ENCODE assay signal across 16 cellular contexts in genomic region chr7:129568240-129568639, GRCh38. TPM values are rescaled to one million over a fixed set of nuclear protein-coding genes. Genes with fewer than 3 reads are reported as not detected.
DNase-seq lines count a peak whose midpoint lies in the region; ATAC-seq and TF ChIP-seq lines count a peak whose summit lies in the region.
"Had no signal": no experiment of that assay in that cellular context is flagged by ENCODE, and none has a peak within 500 bp of the region (broad histone marks: within the 10 kb centered on the region; RNA-seq: fewer than 3 reads in every experiment).

No MANE protein-coding gene starts in this region.

- no TSS peak for BruUV-seq in Calu3 (replicated peaks; lab: Mats Ljungman, UMichigan)

- peak; percentile 29 to 58 for ATAC-seq in activated naive CD4-positive, alpha-beta T cell treated with anti-CD3 and anti-CD28 coated beads, Interleukin-2, amount 50 U/mL, for 72 hours
- peak; percentile 54 for ATAC-seq in stimulated activated effector memory CD8-positive, alpha-beta T cell treated with anti-CD3 and anti-CD28 coated beads, Interleukin-12 subunit alpha, Interleukin-12 subunit beta, amount 100 ng/mL, for 72 hours

- intact Hi-C loops in Calu3 (cut with micrococcal nuclease; ENCODE audit: unreplicated experiment): no loop called here

- H3K27me3 Mint-ChIP-seq in Calu3 (ENCODE audit: unreplicated experiment): no peaks in the 10 kb centered on the region

- H3K27ac Mint-ChIP-seq in activated naive CD4-positive, alpha-beta T cell treated with anti-CD3 and anti-CD28 coated beads, Interleukin-2, amount 50 U/mL, for 72 hours: no peak overlapping the region
- H3K27ac Mint-ChIP-seq in Calu3 (ENCODE audit: unreplicated experiment): peak overlapping the region; percentile 9
- no peak overlapping the region for H3K27ac Mint-ChIP-seq in stimulated activated effector memory CD8-positive, alpha-beta T cell treated with anti-CD3 and anti-CD28 coated beads, Interleukin-12 subunit alpha, Interleukin-12 subunit beta, amount 100 ng/mL, for 72 hours
- H3K27ac Mint-ChIP-seq: CD14-positive monocyte; CD4-positive, alpha-beta memory T cell; CD4-positive, CD25-positive, alpha-beta regulatory T cell had no signal

- peaks cover 8 to 13% of the 10 kb centered on the region in 2 donors for H3K36me3 Mint-ChIP-seq in activated naive CD4-positive, alpha-beta T cell treated with anti-CD3 and anti-CD28 coated beads, Interleukin-2, amount 50 U/mL, for 72 hours
- peaks cover 14% of the 10 kb centered on the region for H3K36me3 Mint-ChIP-seq in Calu3 (ENCODE audit: insufficient read depth, unreplicated experiment)
- no peaks in the 10 kb centered on the region for H3K36me3 Mint-ChIP-seq in stimulated activated effector memory CD8-positive, alpha-beta T cell treated with anti-CD3 and anti-CD28 coated beads, Interleukin-12 subunit alpha, Interleukin-12 subunit beta, amount 100 ng/mL, for 72 hours
- H3K36me3 Mint-ChIP-seq: CD4-positive, CD25-positive, alpha-beta regulatory T cell had no signal

- no peak overlapping the region for H3K4me3 Mint-ChIP-seq in Calu3 (ENCODE audit: low read depth, unreplicated experiment)
- H3K4me3 Mint-ChIP-seq in stimulated activated effector memory CD8-positive, alpha-beta T cell treated with anti-CD3 and anti-CD28 coated beads, Interleukin-12 subunit alpha, Interleukin-12 subunit beta, amount 100 ng/mL, for 72 hours: no peak overlapping the region
- H3K4me3 Mint-ChIP-seq: CD14-positive monocyte; CD4-positive, alpha-beta memory T cell; CD4-positive, CD25-positive, alpha-beta regulatory T cell; CD8-positive, alpha-beta memory T cell had no signal

- DNase-seq in activated naive CD4-positive, alpha-beta T cell treated with anti-CD3 and anti-CD28 coated beads, Interleukin-2, amount 50 U/mL, for 72 hours (ENCODE audit: low spot score in 2 of 2): no peak
- no peak for DNase-seq in activated naive CD4-positive, alpha-beta T cell treated with anti-CD3 and anti-CD28 coated beads, Interleukin-2, amount 50 U/mL, for 16 hours
- DNase-seq in Calu3: no peak
- no peak for DNase-seq in stimulated activated effector memory CD8-positive, alpha-beta T cell treated with anti-CD3 and anti-CD28 coated beads, Interleukin-12 subunit alpha, Interleukin-12 subunit beta, amount 100 ng/mL, for 72 hours (ENCODE audit: low spot score in 2 of 2)
- no peak for DNase-seq in islet precursor cell
- DNase-seq: 8988T; ACHN; BE2C; C1 segment of cervical spinal cord; CD4-positive, alpha-beta memory T cell; CD4-positive, CD25-positive, alpha-beta regulatory T cell; CD8-positive, alpha-beta memory T cell; COR-L47; DMS79 treated with DMSO at 0.1 percent for 48 hours; GF-D8 had no signal

- CTCF ChIA-PET in Calu3 (lab: Charles Lee): no interaction called here

- peaks cover 11 to 14% of the 10 kb centered on the region in 2 donors for H3K9me3 Mint-ChIP-seq in activated naive CD4-positive, alpha-beta T cell treated with anti-CD3 and anti-CD28 coated beads, Interleukin-2, amount 50 U/mL, for 72 hours
- peaks cover 10% of the 10 kb centered on the region for H3K9me3 Mint-ChIP-seq in Calu3 (ENCODE audit: low read depth, unreplicated experiment)
- H3K9me3 Mint-ChIP-seq in stimulated activated effector memory CD8-positive, alpha-beta T cell treated with anti-CD3 and anti-CD28 coated beads, Interleukin-12 subunit alpha, Interleukin-12 subunit beta, amount 100 ng/mL, for 72 hours: peaks cover 6% of the 10 kb centered on the region

- no peak for TF ChIP-seq CTCF in Calu3 (IDR thresholded peaks at IDR 0.05; ENCODE audit: unreplicated experiment)

- peaks cover 31% of the 10 kb centered on the region for H3K4me1 Mint-ChIP-seq in Calu3 (ENCODE audit: low read depth, unreplicated experiment)
- H3K4me1 Mint-ChIP-seq in stimulated activated effector memory CD8-positive, alpha-beta T cell treated with anti-CD3 and anti-CD28 coated beads, Interleukin-12 subunit alpha, Interleukin-12 subunit beta, amount 100 ng/mL, for 72 hours: no peaks in the 10 kb centered on the region
- H3K4me1 Mint-ChIP-seq: CD4-positive, CD25-positive, alpha-beta regulatory T cell had no signal

RNA-seq across cellular contexts. Expression of gene NRF1, which starts 43.3 kb away (rescaled TPM):
- 10 to 100 TPM; 15.6 to 21.7 TPM for total RNA-seq in activated naive CD4-positive, alpha-beta T cell treated with anti-CD3 and anti-CD28 coated beads, Interleukin-2, amount 50 U/mL, for 72 hours
- total RNA-seq in Calu3 (2022): 17.6 and 22.1 TPM in 2 replicates
